26 cellular contexts compared by ENCODE assay signal in the genomic region with DNA sequence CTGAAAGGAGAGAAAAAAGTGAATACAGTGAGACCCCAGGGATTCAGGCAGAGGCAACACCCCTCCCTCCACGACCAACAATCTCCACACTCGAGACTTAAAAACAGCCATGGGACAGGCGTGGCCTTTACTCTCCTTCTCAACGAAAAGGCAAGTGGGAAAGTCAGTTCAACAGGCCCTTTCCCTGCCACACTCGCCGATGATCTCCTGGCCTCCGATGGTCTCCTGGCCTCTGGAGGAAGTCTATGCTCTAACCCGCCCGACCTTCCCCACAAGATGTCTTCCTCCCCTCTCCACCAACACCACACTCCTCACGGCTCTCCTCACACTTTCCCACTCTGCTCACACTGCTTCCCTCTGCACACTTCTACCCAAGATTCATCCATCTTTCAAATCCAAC. TPM values are rescaled to one million over a fixed set of nuclear protein-coding genes. Genes with fewer than 3 reads are reported as not detected.
A peak's percentile ranks its signal among the peaks of the same experiment; 100 is the strongest.
DNase-seq lines count a peak whose midpoint lies in the region; ATAC-seq and TF ChIP-seq lines count a peak whose summit lies in the region.
"Had no signal": no experiment of that assay in that cellular context is flagged by ENCODE, and none has a peak within 500 bp of the region (broad histone marks: within the 10 kb centered on the region; RNA-seq: fewer than 3 reads in every experiment).

No MANE protein-coding gene starts in this region.

- H3K4me3 Mint-ChIP-seq in Caco-2 (ENCODE audit: unreplicated experiment) (no peak overlapping the region), GM23338 (no peak overlapping the region), osteocyte (ENCODE audit: unreplicated experiment) (no peak overlapping the region)
- H3K4me3 Mint-ChIP-seq in central memory CD8-positive, alpha-beta T cell: no peak overlapping the region
- H3K4me3 Mint-ChIP-seq: activated T-cell treated with anti-CD3 and anti-CD28 coated beads, Interleukin-2, amount 50 U/mL, for 4 hours; immature natural killer cell; memory B cell; neural crest cell; T-helper 17 cell had no signal

- H3K4me1 ChIP-seq in Caco-2: no peaks in the 10 kb centered on the region
- H3K4me1 ChIP-seq in GM23338 (ENCODE audit: insufficient read depth): no peaks in the 10 kb centered on the region
- H3K4me1 ChIP-seq: tibial artery had no signal

- H3K36me3 ChIP-seq in Caco-2 (ENCODE audit: control insufficient read depth, insufficient read depth, low read length): peaks cover 2% of the 10 kb centered on the region; the same call in 1 of the 2 replicates
- H3K36me3 ChIP-seq in GM23338 (ENCODE audit: insufficient read depth): peaks cover 8% of the 10 kb centered on the region; the same call in 1 of the 2 replicates

- no peak for DNase-seq in Caco-2
- no peak for DNase-seq in GM23338 (ENCODE audit: low spot score)
- DNase-seq in central memory CD8-positive, alpha-beta T cell (ENCODE audit: low spot score in 2 of 2): no peak
- no peak for DNase-seq in osteocyte (ENCODE audit: extremely low spot score, unreplicated experiment)
- no peak for DNase-seq in glomerular visceral epithelial cell (ENCODE audit: extremely low spot score)
- DNase-seq: activated CD4-positive, alpha-beta T cell treated with anti-CD3 and anti-CD28 coated beads for 1 hour; activated naive CD4-positive, alpha-beta T cell; activated T-cell treated with anti-CD3 and anti-CD28 coated beads, Interleukin-2, amount 50 U/mL, for 4 hours; amygdala; hypothalamus; immature natural killer cell; NCI-H146; NCI-H748 treated with DMSO at 0.1 percent for 48 hours; posterior cingulate gyrus; right cardiac atrium; stimulated activated CD4-positive, alpha-beta T cell treated with anti-CD3 and anti-CD28 coated beads, Interleukin-12 subunit alpha, Interleukin-12 subunit beta, amount 100 ng/mL, for 4 hours; stimulated activated CD4-positive, alpha-beta T cell treated with anti-CD3 and anti-CD28 coated beads, Interleukin-2, amount 100 ng/mL, for 48 hours; T-helper 17 cell; tibial artery had no signal

- peaks cover 26% of the 10 kb centered on the region; the same call in 1 of the 2 replicates for H3K79me2 ChIP-seq in GM23338 (replicated peaks; ENCODE audit: insufficient read depth)

- H3K27ac Mint-ChIP-seq in Caco-2 (ENCODE audit: unreplicated experiment) (peak overlapping the region; percentile 3), GM23338 (peak overlapping the region; percentile 49), osteocyte (ENCODE audit: unreplicated experiment) (peak overlapping the region; percentile 48)
- peak overlapping the region; percentile 50 for H3K27ac Mint-ChIP-seq in central memory CD8-positive, alpha-beta T cell (ENCODE audit: low read depth)
- H3K27ac Mint-ChIP-seq: immature natural killer cell, memory B cell, T-helper 17 cell had no signal

- H3F3A ChIP-seq in GM23338 (replicated peaks; ENCODE audit: low read depth): no peaks in the 10 kb centered on the region

- no TSS peak for BruUV-seq in Caco-2 (replicated peaks; lab: Mats Ljungman, UMichigan)

- no peaks in the 10 kb centered on the region for H3K27me3 Mint-ChIP-seq in Caco-2 (ENCODE audit: insufficient read depth, unreplicated experiment)
- no peaks in the 10 kb centered on the region for H3K27me3 Mint-ChIP-seq in GM23338 (ENCODE audit: insufficient read depth, low read depth, poor library complexity)
- H3K27me3 Mint-ChIP-seq in central memory CD8-positive, alpha-beta T cell: no peaks in the 10 kb centered on the region
- H3K27me3 Mint-ChIP-seq in osteocyte (ENCODE audit: unreplicated experiment): no peaks in the 10 kb centered on the region
- H3K27me3 Mint-ChIP-seq: memory B cell, T-helper 17 cell had no signal

- intact Hi-C loops in Caco-2 (cut with micrococcal nuclease; ENCODE audit: unreplicated experiment): no loop called here

- H3K9me2 ChIP-seq in GM23338 (ENCODE audit: insufficient read depth): no peaks in the 10 kb centered on the region

- H3K4me3 ChIP-seq in Caco-2 (ENCODE audit: low read depth, low read length) (no peak overlapping the region), GM23338 (no peak overlapping the region)
- H3K4me3 ChIP-seq: BLaER1 treated with 17β-estradiol and CSF1 and Interleukin-3, amounts not matched to agents 10 nM and 100 nM; GM12878; tibial artery had no signal

- no peak for ATAC-seq in GM23338
- no peak for ATAC-seq in central memory CD8-positive, alpha-beta T cell (replicated peaks; ENCODE audit: extremely low read depth, poor library complexity, severe bottlenecking)
- ATAC-seq in HG03039 (IDR thresholded peaks at IDR 0.05; ENCODE audit: unreplicated experiment): no peak
- no peak for ATAC-seq in GM19452 (IDR thresholded peaks at IDR 0.05; ENCODE audit: unreplicated experiment)
- ATAC-seq: activated T-cell treated with anti-CD3 and anti-CD28 coated beads, Interleukin-2, amount 50 U/mL, for 4 hours; GM12878; right cardiac atrium; Right ventricle myocardium inferior; T-helper 17 cell had no signal

- TF ChIP-seq CTCF in Caco-2 (IDR thresholded peaks at IDR 0.05; ENCODE audit: insufficient read depth in 1 of 2, low read depth in 1 of 2, low read length in 1 of 2, severe bottlenecking in 1 of 2, unreplicated experiment in 1 of 2) (no peak), GM23338 (conservative IDR thresholded peaks at IDR 0.05; ENCODE audit: low read depth in 2 of 2) (no peak), osteocyte (IDR thresholded peaks at IDR 0.05) (no peak)

- H3K36me3 Mint-ChIP-seq in Caco-2 (ENCODE audit: insufficient read depth, unreplicated experiment) (peaks cover 46% of the 10 kb centered on the region), GM23338 (ENCODE audit: low read depth) (peaks cover 72% of the 10 kb centered on the region), osteocyte (ENCODE audit: unreplicated experiment) (peaks cover 46% of the 10 kb centered on the region)
- H3K36me3 Mint-ChIP-seq in central memory CD8-positive, alpha-beta T cell (ENCODE audit: insufficient read depth): peaks cover 17% of the 10 kb centered on the region

- H3K4me2 ChIP-seq in GM23338: no peak overlapping the region
- H3K4me2 ChIP-seq: BLaER1 treated with 17β-estradiol and CSF1 and Interleukin-3, amounts not matched to agents 10 nM and 100 nM had no signal

- POLR2A ChIA-PET in Caco-2 (lab: Charles Lee): no interaction called here

- CTCF ChIA-PET in Caco-2 (lab: Charles Lee): no interaction called here

- H3K9me3 Mint-ChIP-seq in Caco-2 (ENCODE audit: unreplicated experiment): no peaks in the 10 kb centered on the region
- no peaks in the 10 kb centered on the region for H3K9me3 Mint-ChIP-seq in GM23338
- H3K9me3 Mint-ChIP-seq in central memory CD8-positive, alpha-beta T cell: no peaks in the 10 kb centered on the region
- no peaks in the 10 kb centered on the region for H3K9me3 Mint-ChIP-seq in osteocyte (ENCODE audit: unreplicated experiment)
- H3K9me3 Mint-ChIP-seq: activated T-cell treated with anti-CD3 and anti-CD28 coated beads, Interleukin-2, amount 50 U/mL, for 4 hours; immature natural killer cell; memory B cell; neural crest cell had no signal

- no peaks in the 10 kb centered on the region for H3K9me3 ChIP-seq in Caco-2
- H3K9me3 ChIP-seq: BLaER1 treated with 17β-estradiol and CSF1 and Interleukin-3, amounts not matched to agents 10 nM and 100 nM; tibial artery had no signal

- H2AFZ ChIP-seq in GM23338: no peak overlapping the region

- H3K27me3 ChIP-seq in Caco-2 (replicated peaks; ENCODE audit: control insufficient read depth, insufficient read depth, low read length) (no peaks in the 10 kb centered on the region), GM23338 (ENCODE audit: insufficient read depth) (no peaks in the 10 kb centered on the region)
- H3K27me3 ChIP-seq: BLaER1 treated with 17β-estradiol and CSF1 and Interleukin-3, amounts not matched to agents 10 nM and 100 nM; tibial artery had no signal

- 0 out of 2 replicates have a peak overlapping the region, but pooled peaks have one; percentile 11 for H3K27ac ChIP-seq in GM23338 (ENCODE audit: low read depth)
- H3K27ac ChIP-seq: BLaER1 treated with 17β-estradiol and CSF1 and Interleukin-3, amounts not matched to agents 10 nM and 100 nM; tibial artery had no signal

- H3K4me1 Mint-ChIP-seq in Caco-2 (ENCODE audit: low read depth, unreplicated experiment): no peaks in the 10 kb centered on the region
- no peaks in the 10 kb centered on the region for H3K4me1 Mint-ChIP-seq in GM23338
- H3K4me1 Mint-ChIP-seq in central memory CD8-positive, alpha-beta T cell: peaks cover 15% of the 10 kb centered on the region
- peaks cover 12% of the 10 kb centered on the region for H3K4me1 Mint-ChIP-seq in osteocyte (ENCODE audit: unreplicated experiment)
- H3K4me1 Mint-ChIP-seq: memory B cell had no signal

- peaks cover 10% of the 10 kb centered on the region; the same call in 1 of the 2 replicates for H4K20me1 ChIP-seq in GM23338 (replicated peaks; ENCODE audit: insufficient read depth)

RNA-seq across cellular contexts. Expression of a gene that starts 7.6 kb away (rescaled TPM):
- 86.2 and 95.3 TPM in 2 replicates for total RNA-seq in Caco-2 (2022)
- total RNA-seq in GM23338 (2014; rRNA removed; shearing (Covaris generic)): 69.8 and 78.4 TPM in 2 replicates
- polyA plus RNA-seq in GM23338 (2016; fragmentation: Nextera tagmentation; extraction: Ambion mirVana): 154 and 158 TPM in 2 replicates
- total RNA-seq in osteocyte: 49.0 and 49.6 TPM in 2 replicates
